Comparison of ENCODE assay signal across 10 cellular contexts in genomic region chr7:155533120-155533826, GRCh38. TPM values are rescaled to one million over a fixed set of nuclear protein-coding genes. Genes with fewer than 3 reads are reported as not detected.
DNase-seq lines count a peak whose midpoint lies in the region; ATAC-seq, FAIRE-seq and TF ChIP-seq lines count a peak whose summit lies in the region.
"Had no signal": no experiment of that assay in that cellular context is flagged by ENCODE, and none has a peak within 500 bp of the region (broad histone marks: within the 10 kb centered on the region; RNA-seq: fewer than 3 reads in every experiment).

No MANE protein-coding gene starts in this region.

- TF ChIP-seq CTCF in keratinocyte (optimal IDR thresholded peaks at IDR 0.05 in 1 of 3, IDR thresholded peaks at IDR 0.05 in 1 of 3, conservative IDR thresholded peaks at IDR 0.05 in 1 of 3; ENCODE audit: extremely low read depth in 1 of 3, insufficient read depth in 2 of 3, low read length in 3 of 3) (peak in 1 of 3 experiments; percentile 11), colonic mucosa (IDR thresholded peaks at IDR 0.05) (no peak)

- H3K9ac ChIP-seq in keratinocyte (ENCODE audit: control insufficient read depth, extremely low read depth, insufficient read depth, low read length), result no peak overlapping the region
- no peak overlapping the region for H3K9ac ChIP-seq in stomach smooth muscle (ENCODE audit: low read length in 2 of 2)
- no peak overlapping the region for H3K9ac ChIP-seq in colonic mucosa (ENCODE audit: low read depth in 2 of 2, low read length in 2 of 2)

- peak overlapping the region; percentile 25 for H3K4me2 ChIP-seq in keratinocyte (ENCODE audit: control insufficient read depth, extremely low read depth, insufficient read depth, low read depth, low read length)

- no peaks in the 10 kb centered on the region for H3K9me3 Mint-ChIP-seq in activated CD4-positive, alpha-beta T cell treated with anti-CD3 and anti-CD28 coated beads, Interleukin-2, amount 10 ng/mL, durations not matched to agents 7 days and 5 days

- CTCF ChIA-PET in activated CD4-positive, alpha-beta T cell treated with anti-CD3 and anti-CD28 coated beads, Interleukin-2, amount 10 ng/mL, durations not matched to agents 7 days and 5 days (lab: Charles Lee), result interaction anchor here (0.6 to 1.3 kb wide), 2 partner anchors 13 to 978 kb away, joined by 4 read pairs; partner anchors contain the start of gene CNPY1

- H3K4me1 ChIP-seq in keratinocyte (ENCODE audit: control insufficient read depth, extremely low read depth, insufficient read depth, low read length), result peaks cover 6% of the 10 kb centered on the region
- peaks cover 15% of the 10 kb centered on the region for H3K4me1 ChIP-seq in stomach smooth muscle (ENCODE audit: control insufficient read depth, insufficient read depth, low read length)
- peaks cover 7% of the 10 kb centered on the region for H3K4me1 ChIP-seq in colonic mucosa

- H3K36me3 ChIP-seq in keratinocyte (ENCODE audit: control insufficient read depth in 2 of 2, extremely low read depth in 1 of 2, insufficient read depth in 2 of 2, low read length in 2 of 2) (no peaks in the 10 kb centered on the region), stomach smooth muscle (ENCODE audit: control insufficient read depth in 2 of 2, insufficient read depth in 2 of 2, low read length in 2 of 2) (no peaks in the 10 kb centered on the region), colonic mucosa (no peaks in the 10 kb centered on the region)

- H3K27ac ChIP-seq in keratinocyte (ENCODE audit: control insufficient read depth, insufficient read depth, low read length) (no peak overlapping the region), stomach smooth muscle (ENCODE audit: low read length) (no peak overlapping the region), colonic mucosa (no peak overlapping the region)
- H3K27ac ChIP-seq: C4-2B had no signal

- DNase-seq in activated CD4-positive, alpha-beta T cell treated with anti-CD3 and anti-CD28 coated beads, Interleukin-2, amount 10 ng/mL, durations not matched to agents 7 days and 5 days, result no peak
- DNase-seq in activated CD4-positive, alpha-beta T cell treated with anti-CD3 and anti-CD28 coated beads for 4 hours, result no peak
- DNase-seq in activated CD8-positive, alpha-beta memory T cell treated with anti-CD3 and anti-CD28 coated beads, Interleukin-2, amount 50 U/mL, for 48 hours, result peak; percentile 59
- DNase-seq in keratinocyte (ENCODE audit: low read depth, low spot score) (no peak), colonic mucosa (no peak)

- intact Hi-C loops in colonic mucosa (cut with DNase I), result no loop called here

- H3K27ac Mint-ChIP-seq in activated CD4-positive, alpha-beta T cell treated with anti-CD3 and anti-CD28 coated beads, Interleukin-2, amount 10 ng/mL, durations not matched to agents 7 days and 5 days, result no peak overlapping the region

- H3K9me3 ChIP-seq in keratinocyte (ENCODE audit: control insufficient read depth, low read depth, low read length) (no peaks in the 10 kb centered on the region), stomach smooth muscle (ENCODE audit: control insufficient read depth in 2 of 2, low read length in 2 of 2) (peaks cover 0 to 10% of the 10 kb centered on the region in 2 donors), colonic mucosa (no peaks in the 10 kb centered on the region)

- FAIRE-seq in keratinocyte (lab: Jason Lieb, UNC), result no peak

- no peak for ATAC-seq in HG03460 (IDR thresholded peaks at IDR 0.05; ENCODE audit: unreplicated experiment)
- ATAC-seq in HG03139 (IDR thresholded peaks at IDR 0.05; ENCODE audit: unreplicated experiment), result no peak

- no peaks in the 10 kb centered on the region for H4K20me1 ChIP-seq in keratinocyte (ENCODE audit: control insufficient read depth, extremely low read depth, insufficient read depth, low read length)

- H3K4me1 Mint-ChIP-seq in activated CD4-positive, alpha-beta T cell treated with anti-CD3 and anti-CD28 coated beads, Interleukin-2, amount 10 ng/mL, durations not matched to agents 7 days and 5 days, result peaks cover 9% of the 10 kb centered on the region

- H3K4me3 ChIP-seq in keratinocyte (ENCODE audit: control insufficient read depth in 2 of 3, extremely low read depth in 1 of 3, insufficient read depth in 2 of 3, low read depth in 1 of 3, low read length in 3 of 3) (no peak overlapping the region), stomach smooth muscle (ENCODE audit: low read length in 2 of 2) (peak overlapping the region; percentile 53 to 67), colonic mucosa (no peak overlapping the region)

- H3K4me3 Mint-ChIP-seq in activated CD4-positive, alpha-beta T cell treated with anti-CD3 and anti-CD28 coated beads, Interleukin-2, amount 10 ng/mL, durations not matched to agents 7 days and 5 days, result peak overlapping the region; percentile 0

- no peaks in the 10 kb centered on the region for H3K9me1 ChIP-seq in keratinocyte (ENCODE audit: control insufficient read depth, extremely low read depth, insufficient read depth, low read length)

- dilution Hi-C loops in keratinocyte (cut with MboI; ENCODE audit: extremely low pct_ligation_motif_present, low sequenced_read_pairs), result no loop called here

- H2AFZ ChIP-seq in keratinocyte (ENCODE audit: control insufficient read depth, low read length), result peak overlapping the region; percentile 6

- H3K79me2 ChIP-seq in keratinocyte (ENCODE audit: control insufficient read depth, insufficient read depth, low read length), result no peaks in the 10 kb centered on the region

- no peaks in the 10 kb centered on the region for H3K36me3 Mint-ChIP-seq in activated CD4-positive, alpha-beta T cell treated with anti-CD3 and anti-CD28 coated beads, Interleukin-2, amount 10 ng/mL, durations not matched to agents 7 days and 5 days (ENCODE audit: low read depth)

- POLR2A ChIA-PET in activated CD4-positive, alpha-beta T cell treated with anti-CD3 and anti-CD28 coated beads, Interleukin-2, amount 10 ng/mL, durations not matched to agents 7 days and 5 days (lab: Charles Lee), result no interaction called here

- H3K27me3 ChIP-seq in keratinocyte (ENCODE audit: control insufficient read depth, extremely low read depth, insufficient read depth, low read length), result peaks cover 53% of the 10 kb centered on the region
- H3K27me3 ChIP-seq in stomach smooth muscle (ENCODE audit: control insufficient read depth in 1 of 2, insufficient read depth in 2 of 2, low read length in 2 of 2), result peaks cover 56 to 65% of the 10 kb centered on the region in 2 donors
- H3K27me3 ChIP-seq in colonic mucosa, result peaks cover 43% of the 10 kb centered on the region

- peaks cover 62% of the 10 kb centered on the region for H3K27me3 Mint-ChIP-seq in activated CD4-positive, alpha-beta T cell treated with anti-CD3 and anti-CD28 coated beads, Interleukin-2, amount 10 ng/mL, durations not matched to agents 7 days and 5 days

RNA-seq across cellular contexts. Expression of gene CNPY1, which starts 13.1 kb away (rescaled TPM):
- not detected for total RNA-seq in activated CD4-positive, alpha-beta T cell treated with anti-CD3 and anti-CD28 coated beads, Interleukin-2, amount 10 ng/mL, durations not matched to agents 7 days and 5 days
- polyA plus RNA-seq in keratinocyte, result not detected in 3 replicates
- not detected for polyA plus RNA-seq in keratinocyte (2011; ENCODE audit: low read depth)
- not detected in 2 replicates for polyA plus RNA-seq in keratinocyte (2011; cell fraction: cytosol; rRNA removed)
- polyA plus RNA-seq in keratinocyte (2011; cell fraction: nucleus; rRNA removed), result not detected in 2 replicates
- not detected in 2 replicates for polyA plus RNA-seq in keratinocyte (2012; ENCODE audit: low replicate concordance)
- not detected in 3 replicates for polyA minus RNA-seq in keratinocyte
- not detected for polyA minus RNA-seq in keratinocyte (2011; cell fraction: cytosol; rRNA and poly(A)+ RNA removed)
- not detected in 2 replicates for polyA minus RNA-seq in keratinocyte (2011; cell fraction: nucleus; rRNA and poly(A)+ RNA removed)
- total RNA-seq in colonic mucosa, result not detected
- total RNA-seq: subcutaneous adipose tissue had no signal

Comparison
In these comparisons a context has a peak if more than half of its experiments do, and no peak if none do; other contexts are left out.
1. H3K4me3 ChIP-seq: peak in stomach smooth muscle (2 of 2); none in keratinocyte (0 of 3) and colonic mucosa (single experiment).